In the genomic region with DNA sequence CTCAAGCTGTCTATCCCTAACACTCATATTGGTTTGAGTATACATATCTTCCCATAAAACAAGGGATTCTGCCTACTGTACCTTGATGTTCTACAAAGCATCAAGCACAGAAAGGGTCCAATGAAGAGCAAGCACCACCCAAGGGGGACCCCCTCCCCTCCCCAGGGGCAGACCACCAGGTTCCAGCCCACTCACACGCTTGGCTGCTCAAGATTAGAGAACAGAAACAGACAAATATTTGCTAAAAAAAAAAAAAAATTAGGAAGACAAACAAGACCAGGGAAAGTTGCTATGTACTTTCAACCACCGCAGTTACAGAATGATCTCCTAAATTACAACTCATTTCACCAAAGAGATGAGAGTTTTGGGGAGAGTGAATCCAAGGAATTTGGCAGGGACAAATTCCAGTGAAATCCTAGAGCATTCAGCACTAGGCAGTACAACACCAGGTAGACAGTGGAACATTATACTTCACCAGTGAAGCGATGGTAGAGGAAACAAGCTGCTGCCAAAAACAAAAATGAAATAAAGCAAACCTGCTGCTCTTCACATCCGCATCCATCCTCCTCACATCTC, we compare ENCODE assay signal across 12 cellular contexts. TPM values are rescaled to one million over a fixed set of nuclear protein-coding genes. Genes with fewer than 3 reads are reported as not detected.
A peak's percentile ranks its signal among the peaks of the same experiment; 100 is the strongest.
DNase-seq lines count a peak whose midpoint lies in the region; ATAC-seq, FAIRE-seq and TF ChIP-seq lines count a peak whose summit lies in the region.
"Had no signal": no experiment of that assay in that cellular context is flagged by ENCODE, and none has a peak within 500 bp of the region (broad histone marks: within the 10 kb centered on the region; RNA-seq: fewer than 3 reads in every experiment).

No MANE protein-coding gene starts in this region.

- H3K27ac ChIP-seq in liver (ENCODE audit: low read depth in 1 of 2, low read length in 2 of 2): peak overlapping the region; percentile 73 to 78
- H3K27ac ChIP-seq: parathyroid adenoma had no signal

- 34% methylated on average over 4 of the region's 4 CpGs for WGBS in liver

- TF ChIP-seq CTCF in GM12865 (IDR thresholded peaks at IDR 0.05; ENCODE audit: insufficient read depth, low read depth, low read length, missing control alignments) (no peak), liver (IDR thresholded peaks at IDR 0.05; ENCODE audit: low read depth, low read length, missing input control) (no peak)

- no peaks in the 10 kb centered on the region for H3K36me3 ChIP-seq in liver (ENCODE audit: control insufficient read depth in 4 of 4, insufficient read depth in 3 of 4, low read depth in 1 of 4, low read length in 3 of 4)

- no peak for TF ChIP-seq RAD21 in liver (IDR thresholded peaks at IDR 0.05)

- peaks cover 19 to 80% (median 67%) of the 10 kb centered on the region in 4 donors for H3K4me1 ChIP-seq in liver (ENCODE audit: control insufficient read depth in 4 of 4, insufficient read depth in 4 of 4, low read length in 3 of 4)

- peak overlapping the region; percentile 2; the same call in 1 of the 2 replicates for H3K4me3 ChIP-seq in GM12865 (ENCODE audit: low read depth, low read length)
- no peak overlapping the region for H3K4me3 ChIP-seq in liver (ENCODE audit: low read depth in 1 of 3, low read length in 3 of 3)
- H3K4me3 ChIP-seq: GM23338 had no signal

- peak; percentile 88 for FAIRE-seq in GM19239 (lab: Jason Lieb, UNC)

- no peaks in the 10 kb centered on the region for H3K27me3 ChIP-seq in liver (ENCODE audit: control insufficient read depth in 4 of 4, insufficient read depth in 4 of 4, low read length in 3 of 4)

- peak; percentile 7 for ATAC-seq in HG03432 (IDR thresholded peaks at IDR 0.05; ENCODE audit: unreplicated experiment)
- ATAC-seq: GM23338 had no signal

- DNase-seq in GM12865 (ENCODE audit: low read depth): no peak
- no peak for DNase-seq in GM19239 (ENCODE audit: insufficient read length, low spot score)
- DNase-seq in activated naive CD4-positive, alpha-beta T cell (lab: John Stamatoyannopoulos, UW): no peak
- DNase-seq in HPDE6-E6E7 (ENCODE audit: extremely low spot score): no peak
- no peak for DNase-seq in HuH-7 (ENCODE audit: low spot score)
- DNase-seq: activated effector memory CD4-positive, alpha-beta T cell treated with anti-CD3 and anti-CD28 coated beads, Interleukin-2, amount 50 U/mL, for 16 hours; effector memory CD4-positive, alpha-beta T cell; NCI-H510A had no signal

- no peak overlapping the region for H3K9ac ChIP-seq in liver (ENCODE audit: low read depth in 1 of 2, low read length in 2 of 2)
- H3K9ac ChIP-seq: parathyroid adenoma had no signal

- H3K9me3 ChIP-seq in liver (ENCODE audit: control insufficient read depth in 4 of 4, low read length in 3 of 4): no peaks in the 10 kb centered on the region

TF ChIP-seq in liver, 16 proteins besides CTCF, POLR2A, EP300 and RAD21:
- TF ChIP-seq SP1 (IDR thresholded peaks at IDR 0.05) (no peak), YY1 (IDR thresholded peaks at IDR 0.05) (no peak), JUND (IDR thresholded peaks at IDR 0.05) (no peak), NR2F2 (IDR thresholded peaks at IDR 0.05) (no peak), GABPA (IDR thresholded peaks at IDR 0.05 in 1 of 2, conservative IDR thresholded peaks at IDR 0.05 in 1 of 2) (no peak), ATF3 (IDR thresholded peaks at IDR 0.05) (no peak), HNF4G (IDR thresholded peaks at IDR 0.05) (no peak), EGR1 (IDR thresholded peaks at IDR 0.05; ENCODE audit: low read depth in 2 of 2) (no peak), RXRA (IDR thresholded peaks at IDR 0.05) (no peak), HNF4A (conservative IDR thresholded peaks at IDR 0.05) (no peak), FOXA2 (IDR thresholded peaks at IDR 0.05) (no peak), MAX (IDR thresholded peaks at IDR 0.05) (no peak), TAF1 (conservative IDR thresholded peaks at IDR 0.05) (no peak)

RNA-seq across cellular contexts. Expression of gene SMCO4, which starts 17.0 kb away (rescaled TPM):
- total RNA-seq in liver: 10 to 100 TPM; 21.2 to 36.4 TPM
- 10 to 100 TPM; 59.4 to 98.8 TPM for polyA plus RNA-seq in liver
